6 cellular contexts compared by ENCODE assay signal in the genomic region with DNA sequence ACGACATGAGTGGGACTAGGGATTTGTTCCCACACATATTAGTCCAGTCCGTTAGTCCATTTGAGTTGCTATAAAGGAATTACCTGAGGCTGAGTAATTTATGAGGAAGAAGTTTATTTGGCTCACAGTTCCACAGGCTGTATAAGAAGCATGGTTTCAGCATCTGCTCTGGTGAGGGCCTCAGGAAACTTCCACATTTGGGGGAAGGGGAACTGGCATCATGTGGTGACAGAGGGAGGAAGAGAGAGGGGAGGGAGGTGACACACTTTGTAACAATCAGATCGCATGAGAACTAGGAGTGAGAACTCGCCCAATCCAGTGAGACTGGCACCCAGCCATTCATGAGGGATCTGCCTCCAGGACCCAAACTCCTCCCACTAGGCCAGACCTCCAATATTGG.
"Had no signal": no experiment of that assay in that cellular context is flagged by ENCODE, and none has a peak within 500 bp of the region (broad histone marks: within the 10 kb centered on the region; RNA-seq: fewer than 3 reads in every experiment).

No MANE protein-coding gene starts in this region.

- H3K4me2 ChIP-seq: GM23338 had no signal

- DNase-seq: H9, HCEC 1CT, IMR-90 had no signal

- H3K27ac ChIP-seq: HL-60 had no signal

- H2AFZ ChIP-seq: GM23338 had no signal

- H3K4me3 ChIP-seq: GM23338, K562 had no signal

- ATAC-seq: GM23338, K562 had no signal
